In genomic region chr6:36998723-36999466, GRCh38 we compare ENCODE assay signal across 13 cellular contexts. TPM values are rescaled to one million over a fixed set of nuclear protein-coding genes. Genes with fewer than 3 reads are reported as not detected.
DNase-seq lines count a peak whose midpoint lies in the region; ATAC-seq and TF ChIP-seq lines count a peak whose summit lies in the region.
"Had no signal": no experiment of that assay in that cellular context is flagged by ENCODE, and none has a peak within 500 bp of the region (broad histone marks: within the 10 kb centered on the region; RNA-seq: fewer than 3 reads in every experiment).

No MANE protein-coding gene starts in this region.

- H2AFZ ChIP-seq in mesenchymal stem cell (ENCODE audit: low read depth, low read length) = no peak overlapping the region

- H2BK5ac ChIP-seq in mesenchymal stem cell (ENCODE audit: low read depth, low read length, poor library complexity, severe bottlenecking) = no peak overlapping the region

- peak in 1 of 2 donors; percentile 70 for TF ChIP-seq EP300 in tibial nerve (IDR thresholded peaks at IDR 0.05)

- H2AK5ac ChIP-seq in mesenchymal stem cell (ENCODE audit: low read length, severe bottlenecking) = peak overlapping the region; percentile 26

- H3K4ac ChIP-seq in mesenchymal stem cell (ENCODE audit: low read depth in 1 of 2, low read length in 2 of 2) = no peak overlapping the region

- H3K4me2 ChIP-seq in mesenchymal stem cell (ENCODE audit: low read length, poor library complexity, severe bottlenecking) = no peak overlapping the region
- H3K4me2 ChIP-seq: A549 had no signal

- H3K4me1 ChIP-seq in mesenchymal stem cell (ENCODE audit: control insufficient read depth, insufficient read depth, low read depth, low read length) (peaks cover 25% of the 10 kb centered on the region), tibial nerve (peaks cover 0 to 21% (median 10%) of the 10 kb centered on the region in 4 donors), foreskin keratinocyte (no peaks in the 10 kb centered on the region)
- H3K4me1 ChIP-seq: A549 had no signal

- no peak overlapping the region for H4K8ac ChIP-seq in mesenchymal stem cell (ENCODE audit: low read length)

- DNase-seq in NCI-H345 (lab: John Stamatoyannopoulos, UW) = peak; percentile 94
- no peak for DNase-seq in NCI-H345 treated with DMSO at 0.1 percent for 48 hours (lab: John Stamatoyannopoulos, UW; ENCODE audit: unreplicated experiment)
- peak in 33 of 58 donors; percentile 13 to 67 (median 39) for DNase-seq in anterior cingulate cortex (lab: John Stamatoyannopoulos, UW)
- no peak for DNase-seq in mesenchymal stem cell
- no peak for DNase-seq in tibial nerve (ENCODE audit: low spot score in 2 of 2)
- DNase-seq in central memory CD4-positive, alpha-beta T cell = no peak
- DNase-seq in foreskin keratinocyte = no peak
- DNase-seq in activated T-cell treated with anti-CD3 and anti-CD28 coated beads for 4 hours = no peak
- DNase-seq: activated T-cell treated with anti-CD3 and anti-CD28 coated beads, Interleukin-2, amount 50 U/mL, for 24 hours; GDM1; T-helper 9 cell had no signal

- H3K18ac ChIP-seq in mesenchymal stem cell (ENCODE audit: low read depth in 1 of 2, low read length in 2 of 2) = no peak overlapping the region

- H3K9me3 ChIP-seq in mesenchymal stem cell (ENCODE audit: control insufficient read depth, low read length) = no peaks in the 10 kb centered on the region
- H3K9me3 ChIP-seq in tibial nerve = no peaks in the 10 kb centered on the region
- H3K9me3 ChIP-seq: A549 had no signal

- no peak overlapping the region for H3K9ac ChIP-seq in mesenchymal stem cell (ENCODE audit: low read length)

- WGBS in mesenchymal stem cell = 83% methylated on average over 18 of the region's 20 CpGs
- 51 to 62% methylated on average over 15 to 16 of the region's 20 CpGs for WGBS in tibial nerve, 2 donors

- peak in 1 of 2 donors; percentile 23 for TF ChIP-seq POLR2A in tibial nerve (IDR thresholded peaks at IDR 0.05)

- H2BK15ac ChIP-seq in mesenchymal stem cell (ENCODE audit: low read depth, poor library complexity, severe bottlenecking) = no peak overlapping the region

- no peak for TF ChIP-seq CTCF in tibial nerve (IDR thresholded peaks at IDR 0.05)
- no peak for TF ChIP-seq CTCF in foreskin keratinocyte (conservative IDR thresholded peaks at IDR 0.05)

- no peak overlapping the region for H2BK120ac ChIP-seq in mesenchymal stem cell (ENCODE audit: low read depth, low read length)

- H3K27me3 ChIP-seq in mesenchymal stem cell (ENCODE audit: control insufficient read depth in 1 of 2, insufficient read depth in 1 of 2, low read length in 2 of 2) (peaks cover 18 to 35% of the 10 kb centered on the region in 2 experiments), tibial nerve (no peaks in the 10 kb centered on the region), foreskin keratinocyte (peaks cover 31% of the 10 kb centered on the region)

- H3K36me3 ChIP-seq in mesenchymal stem cell (ENCODE audit: control insufficient read depth in 1 of 2, insufficient read depth in 2 of 2, low read depth in 1 of 2, low read length in 2 of 2) (no peaks in the 10 kb centered on the region), tibial nerve (no peaks in the 10 kb centered on the region)

- H2BK12ac ChIP-seq in mesenchymal stem cell (ENCODE audit: low read length in 2 of 2) = no peak overlapping the region

- ATAC-seq in foreskin keratinocyte = no peak
- ATAC-seq: A549 had no signal

- H3K4me3 ChIP-seq in mesenchymal stem cell (ENCODE audit: insufficient read depth in 1 of 2, low read depth in 1 of 2, low read length in 2 of 2) (no peak overlapping the region), tibial nerve (no peak overlapping the region)
- H3K4me3 ChIP-seq: A549 had no signal

- H4K91ac ChIP-seq in mesenchymal stem cell (ENCODE audit: low read length) = no peak overlapping the region

- H3K27ac ChIP-seq in mesenchymal stem cell (ENCODE audit: low read length, poor library complexity, severe bottlenecking) (no peak overlapping the region), tibial nerve (peak overlapping the region; percentile 4 to 89 (median 78)), foreskin keratinocyte (no peak overlapping the region)
- H3K27ac ChIP-seq: A549 had no signal

- no peaks in the 10 kb centered on the region for H3K79me1 ChIP-seq in mesenchymal stem cell (replicated peaks; ENCODE audit: low read length, poor library complexity, severe bottlenecking)

- H3K14ac ChIP-seq in mesenchymal stem cell (ENCODE audit: low read length in 2 of 2) = no peak overlapping the region

- no peak overlapping the region for H3K23ac ChIP-seq in mesenchymal stem cell (ENCODE audit: low read length in 2 of 2)

RNA-seq across cellular contexts. Expression of gene FGD2, which starts 6.6 kb away (rescaled TPM):
- 0.03 TPM for polyA plus RNA-seq in mesenchymal stem cell (2013, experiment 1 of 2)
- polyA plus RNA-seq in mesenchymal stem cell (2013, experiment 2 of 2) = not detected
- total RNA-seq in tibial nerve = 100 to 1,000 TPM in 1 of 4 donors, 10 to 100 TPM in 3; 40.9 to 182 (median 48.5) TPM
- total RNA-seq in foreskin keratinocyte = 0.07 and 0.14 TPM in 2 replicates
- polyA plus RNA-seq in foreskin keratinocyte = 0.04 TPM in 1 of 2 replicates, not detected in the other
- total RNA-seq: chondrocyte had no signal
- polyA plus RNA-seq: A549 had no signal

RNA-seq across cellular contexts. Expression of gene MTCH1, which starts 12.9 kb away (rescaled TPM):
- polyA plus RNA-seq in mesenchymal stem cell (2013, experiment 1 of 2) = 154 TPM
- 157 TPM for polyA plus RNA-seq in mesenchymal stem cell (2013, experiment 2 of 2)
- total RNA-seq in tibial nerve = 100 to 1,000 TPM; 277 to 347 (median 301) TPM
- 149 and 162 TPM in 2 replicates for total RNA-seq in foreskin keratinocyte
- polyA plus RNA-seq in foreskin keratinocyte = 143 and 150 TPM in 2 replicates

RNA-seq across cellular contexts. Expression of gene PI16, which starts 44.4 kb away (rescaled TPM):
- polyA plus RNA-seq in mesenchymal stem cell (2013, experiment 1 of 2) = not detected
- not detected for polyA plus RNA-seq in mesenchymal stem cell (2013, experiment 2 of 2)
- total RNA-seq in tibial nerve (10 to 100 TPM; 17.4 to 70.2 (median 46.2) TPM), foreskin keratinocyte (not detected in 2 replicates)
- polyA plus RNA-seq in foreskin keratinocyte = 0.02 TPM in 1 of 2 replicates, not detected in the other
- total RNA-seq: chondrocyte had no signal
- polyA plus RNA-seq: A549 had no signal

Comparison
In these comparisons a context has a peak if more than half of its experiments do, and no peak if none do; other contexts are left out.
1. DNase-seq: peak in NCI-H345 (single experiment) and anterior cingulate cortex (33 of 58); none in NCI-H345 treated with DMSO at 0.1 percent for 48 hours (single experiment), mesenchymal stem cell (single experiment), tibial nerve (0 of 2), central memory CD4-positive, alpha-beta T cell (single experiment), foreskin keratinocyte (0 of 2) and activated T-cell treated with anti-CD3 and anti-CD28 coated beads for 4 hours (single experiment).
2. H3K27ac ChIP-seq: peak in tibial nerve (4 of 4); none in mesenchymal stem cell (single experiment) and foreskin keratinocyte (single experiment).
3. RNA of gene FGD2, which starts 6.6 kb away (total RNA-seq): 40.9 to 182 TPM in tibial nerve; 0.07 to 0.14 TPM in foreskin keratinocyte; every median in the first group is over 10 times any median in the second.
4. RNA of gene PI16, which starts 44.4 kb away (total RNA-seq): 17.4 to 70.2 TPM in tibial nerve; not detected in foreskin keratinocyte; every median in the first group is over 10 times any median in the second.